In genomic region chr19:13953021-13953531, GRCh38 we compare ENCODE assay signal across 8 cellular contexts. TPM values are rescaled to one million over a fixed set of nuclear protein-coding genes. Genes with fewer than 3 reads are reported as not detected.
DNase-seq lines count a peak whose midpoint lies in the region; ATAC-seq and TF ChIP-seq lines count a peak whose summit lies in the region.

No MANE protein-coding gene starts in this region.

- H3K4me3 Mint-ChIP-seq in MCF 10A (ENCODE audit: unreplicated experiment) (peak overlapping the region; percentile 89), immature natural killer cell (peak overlapping the region; percentile 84 to 94 (median 85))
- peak overlapping the region; percentile 90 for H3K4me3 Mint-ChIP-seq in stimulated activated effector memory CD8-positive, alpha-beta T cell treated with anti-CD3 and anti-CD28 coated beads, Interleukin-12 subunit alpha, Interleukin-12 subunit beta, amount 100 ng/mL, for 72 hours

- H3F3A ChIP-seq in Loucy (ENCODE audit: low read depth) = no peaks in the 10 kb centered on the region

- POLR2A ChIA-PET in MCF 10A (lab: Yijun Ruan, JAX) = interaction anchor here (0.6 to 2.7 kb wide), 9 partner anchors 19 to 428 kb away, joined by 3 to 12 read pairs (median 3); partner anchors contain the start of genes ADGRE5, IL27RA and RFX1

- H3K27ac Mint-ChIP-seq in MCF 10A (ENCODE audit: low read depth, unreplicated experiment) (peak overlapping the region; percentile 63), immature natural killer cell (peak overlapping the region; percentile 46 to 88 (median 80))
- peak overlapping the region; percentile 94 for H3K27ac Mint-ChIP-seq in stimulated activated effector memory CD8-positive, alpha-beta T cell treated with anti-CD3 and anti-CD28 coated beads, Interleukin-12 subunit alpha, Interleukin-12 subunit beta, amount 100 ng/mL, for 72 hours

- TF ChIP-seq CTCF in Loucy (conservative IDR thresholded peaks at IDR 0.05; ENCODE audit: low read length) (no peak), MCF 10A (IDR thresholded peaks at IDR 0.05; ENCODE audit: unreplicated experiment) (no peak)

- DNase-seq in COLO829 (ENCODE audit: low spot score) = peak; percentile 29
- peak; percentile 71 for DNase-seq in MCF 10A (ENCODE audit: unreplicated experiment)
- no peak for DNase-seq in immature natural killer cell
- peak in 1 of 2 donors; percentile 57 for DNase-seq in stimulated activated effector memory CD8-positive, alpha-beta T cell treated with anti-CD3 and anti-CD28 coated beads, Interleukin-12 subunit alpha, Interleukin-12 subunit beta, amount 100 ng/mL, for 72 hours (ENCODE audit: low spot score in 2 of 2)
- no peak for DNase-seq in posterior vena cava (ENCODE audit: low spot score)
- no peak for DNase-seq in NCI-H2196 (lab: John Stamatoyannopoulos, UW; ENCODE audit: unreplicated experiment)
- DNase-seq in activated CD8-positive, alpha-beta memory T cell treated with anti-CD3 and anti-CD28 coated beads for 24 hours = no peak

- intact Hi-C loops in MCF 10A (cut with micrococcal nuclease) (loop anchor here (2.0 kb wide), 1 partner anchor 72 kb away; no protein-coding TSS in a partner anchor), posterior vena cava (cut with DNase I) (no loop called here)

- H3K9me3 Mint-ChIP-seq in MCF 10A (ENCODE audit: unreplicated experiment) = no peaks in the 10 kb centered on the region
- H3K9me3 Mint-ChIP-seq in immature natural killer cell = no peaks in the 10 kb centered on the region
- H3K9me3 Mint-ChIP-seq in stimulated activated effector memory CD8-positive, alpha-beta T cell treated with anti-CD3 and anti-CD28 coated beads, Interleukin-12 subunit alpha, Interleukin-12 subunit beta, amount 100 ng/mL, for 72 hours = no peaks in the 10 kb centered on the region

- H3K4me2 ChIP-seq in Loucy (ENCODE audit: low read depth, low read length, poor library complexity, severe bottlenecking) = peak overlapping the region; percentile 94

- H3K36me3 ChIP-seq in Loucy (ENCODE audit: insufficient read depth, low read length) = peaks cover 30% of the 10 kb centered on the region; the same call in 1 of the 2 replicates

- H3K27me3 Mint-ChIP-seq in MCF 10A (ENCODE audit: insufficient read depth, unreplicated experiment) (no peaks in the 10 kb centered on the region), immature natural killer cell (ENCODE audit: low read depth in 3 of 3) (peaks cover 6 to 9% (median 8%) of the 10 kb centered on the region in 3 donors)

- peaks cover 55% of the 10 kb centered on the region for H3K79me2 ChIP-seq in Loucy (ENCODE audit: insufficient read depth, low read length)

- BruUV-seq in MCF 10A (replicated peaks; lab: Mats Ljungman, UMichigan) = no TSS peak

- H3K4me3 ChIP-seq in Loucy (ENCODE audit: low read length, poor library complexity, severe bottlenecking) = peak overlapping the region; percentile 93

- H3K9ac ChIP-seq in Loucy (ENCODE audit: low read depth, low read length, poor library complexity, severe bottlenecking) = peak overlapping the region; percentile 92

- H4K20me1 ChIP-seq in Loucy (ENCODE audit: insufficient read depth, low read length, poor library complexity, severe bottlenecking) = peaks cover 19% of the 10 kb centered on the region

- no peak overlapping the region for H2AFZ ChIP-seq in Loucy (ENCODE audit: low read length)

- no peaks in the 10 kb centered on the region for H3K27me3 ChIP-seq in Loucy (ENCODE audit: insufficient read depth, low read length, poor library complexity, severe bottlenecking)

- H3K4me1 ChIP-seq in Loucy (ENCODE audit: insufficient read depth, low read length, poor library complexity, severe bottlenecking) = peaks cover 10% of the 10 kb centered on the region

- CTCF ChIA-PET in MCF 10A (lab: Yijun Ruan, JAX) = interaction anchor here (0.6 to 1.5 kb wide), 10 partner anchors 11 to 182 kb away, joined by 3 to 5 read pairs (median 3); no protein-coding TSS in a partner anchor

- no peak for ATAC-seq in stimulated activated effector memory CD8-positive, alpha-beta T cell treated with anti-CD3 and anti-CD28 coated beads, Interleukin-12 subunit alpha, Interleukin-12 subunit beta, amount 100 ng/mL, for 72 hours

- peaks cover 9% of the 10 kb centered on the region for H3K4me1 Mint-ChIP-seq in MCF 10A (ENCODE audit: insufficient read depth, unreplicated experiment)
- peaks cover 24 to 26% of the 10 kb centered on the region in 2 donors for H3K4me1 Mint-ChIP-seq in immature natural killer cell
- peaks cover 20% of the 10 kb centered on the region for H3K4me1 Mint-ChIP-seq in stimulated activated effector memory CD8-positive, alpha-beta T cell treated with anti-CD3 and anti-CD28 coated beads, Interleukin-12 subunit alpha, Interleukin-12 subunit beta, amount 100 ng/mL, for 72 hours

- H3K9me3 ChIP-seq in Loucy (ENCODE audit: insufficient read depth, low read depth, low read length) = no peaks in the 10 kb centered on the region

- H3K36me3 Mint-ChIP-seq in MCF 10A (ENCODE audit: insufficient read depth, unreplicated experiment) (peaks cover 20% of the 10 kb centered on the region), immature natural killer cell (peaks cover 0 to 10% (median 6%) of the 10 kb centered on the region in 3 donors)
- H3K36me3 Mint-ChIP-seq in stimulated activated effector memory CD8-positive, alpha-beta T cell treated with anti-CD3 and anti-CD28 coated beads, Interleukin-12 subunit alpha, Interleukin-12 subunit beta, amount 100 ng/mL, for 72 hours = peaks cover 43% of the 10 kb centered on the region

- H3K9me2 ChIP-seq in Loucy (replicated peaks; ENCODE audit: low read depth, low read length) = no peaks in the 10 kb centered on the region

RNA-seq across cellular contexts. Expression of gene DCAF15, which starts 0.8 kb away (rescaled TPM):
- total RNA-seq in MCF 10A (2022) (17.6 and 19.3 TPM in 2 replicates), posterior vena cava (10 to 100 TPM; 18.8 to 21.0 TPM)
- polyA plus RNA-seq in immature natural killer cell = 1 to 10 TPM; 2.4 to 9.4 (median 4.2) TPM

RNA-seq across cellular contexts. Expression of gene PODNL1, which starts 14.9 kb away (rescaled TPM):
- total RNA-seq in MCF 10A (2022) = 0.25 and 0.51 TPM in 2 replicates
- not detected for polyA plus RNA-seq in immature natural killer cell
- total RNA-seq in posterior vena cava = 1 to 10 TPM; 2.4 to 8.7 TPM

RNA-seq across cellular contexts. Expression of gene CC2D1A, which starts 47.1 kb away (rescaled TPM):
- total RNA-seq in MCF 10A (2022) = 36.7 and 37.1 TPM in 2 replicates
- 10 to 100 TPM in 1 of 3 donors, 1 to 10 TPM in 2; 1.5 to 19.2 (median 5.8) TPM for polyA plus RNA-seq in immature natural killer cell
- 10 to 100 TPM; 16.8 to 22.6 TPM for total RNA-seq in posterior vena cava

RNA-seq across cellular contexts. Expression of gene BRME1, which starts 47.2 kb away (rescaled TPM):
- 0.75 and 1.8 TPM in 2 replicates for total RNA-seq in MCF 10A (2022)
- 10 to 100 TPM in 1 of 3 donors, 1 to 10 TPM in 2; 2.7 to 12.2 (median 6.9) TPM for polyA plus RNA-seq in immature natural killer cell
- 1 to 10 TPM; 1.2 to 2.0 TPM for total RNA-seq in posterior vena cava

RNA-seq across cellular contexts. Expression of gene RFX1, which starts 53.0 kb away (rescaled TPM):
- 16.8 and 17.7 TPM in 2 replicates for total RNA-seq in MCF 10A (2022)
- 1 to 10 TPM in 1 of 3 donors, under 1 TPM in 2; 0.21 to 1.5 (median 0.66) TPM for polyA plus RNA-seq in immature natural killer cell
- total RNA-seq in posterior vena cava = 1 to 10 TPM; 7.5 to 7.8 TPM

Comparison
In these comparisons a context has a peak if more than half of its experiments do, and no peak if none do; other contexts are left out.
1. DNase-seq: peak in COLO829 (single experiment) and MCF 10A (single experiment); none in immature natural killer cell (0 of 3), posterior vena cava (single experiment), NCI-H2196 (single experiment) and activated CD8-positive, alpha-beta memory T cell treated with anti-CD3 and anti-CD28 coated beads for 24 hours (single experiment).
2. Peak in every context shown above with its lines, with median percentiles within 50 percentile points of each other: H3K27ac Mint-ChIP-seq and H3K4me3 Mint-ChIP-seq.